Comparison of ENCODE assay signal across 32 cellular contexts in genomic region chr20:32140603-32141002, GRCh38.
"Had no signal": no experiment of that assay in that cellular context is flagged by ENCODE, and none has a peak within 500 bp of the region (broad histone marks: within the 10 kb centered on the region; RNA-seq: fewer than 3 reads in every experiment).

No MANE protein-coding gene starts in this region.

- H3K9me3 ChIP-seq: gastrocnemius medialis, uterus had no signal

- ATAC-seq: activated naive CD8-positive, alpha-beta T cell treated with anti-CD3 and anti-CD28 coated beads, Interleukin-2, amount 50 U/mL, for 24 hours; gastrocnemius medialis; left colon; naive thymus-derived CD4-positive, alpha-beta T cell; right cardiac atrium; stimulated activated memory B cell treated with anti-CD40 and anti-IgM and Interleukin-4, amounts not matched to agents 10 μg/mL and 1 μg/mL and 100 μg/mL, for 72 hours; stimulated activated naive CD8-positive, alpha-beta T cell treated with anti-CD3 and anti-CD28 coated beads, Interleukin-15, amount 100 ng/mL, for 72 hours; T-cell had no signal

- H3K4me3 Mint-ChIP-seq: activated naive CD8-positive, alpha-beta T cell treated with anti-CD3 and anti-CD28 coated beads, Interleukin-2, amount 50 U/mL, for 24 hours; activated T-helper 1 cell treated with anti-CD3 and anti-CD28 coated beads, Interleukin-12 subunit alpha, Interleukin-12 subunit beta, Interleukin-2, Interleukin-4 antibody, amounts not matched to agents 30 ng/mL and 10 ng/mL and 1 ng/mL, durations not matched to agents 14 hours and 24 hours and 36 hours; naive thymus-derived CD4-positive, alpha-beta T cell; stimulated activated memory B cell treated with anti-CD40 and anti-IgM and Interleukin-4, amounts not matched to agents 10 μg/mL and 1 μg/mL and 100 μg/mL, for 72 hours; stimulated activated naive CD8-positive, alpha-beta T cell treated with anti-CD3 and anti-CD28 coated beads, Interleukin-15, amount 100 ng/mL, for 72 hours; T-cell; T-helper 2 cell treated with Interferon-gamma antibody and Interleukin-4, amounts not matched to agents 5 μg/mL and 100 μg/mL, for 36 hours; type B pancreatic cell had no signal

- H2AFZ ChIP-seq: parathyroid adenoma had no signal

- H3K9me3 Mint-ChIP-seq: activated naive CD8-positive, alpha-beta T cell treated with anti-CD3 and anti-CD28 coated beads, Interleukin-2, amount 50 U/mL, for 24 hours; activated T-helper 1 cell treated with anti-CD3 and anti-CD28 coated beads, Interleukin-12 subunit alpha, Interleukin-12 subunit beta, Interleukin-2, Interleukin-4 antibody, amounts not matched to agents 30 ng/mL and 10 ng/mL and 1 ng/mL, durations not matched to agents 14 hours and 24 hours and 36 hours; stimulated activated memory B cell treated with anti-CD40 and anti-IgM and Interleukin-4, amounts not matched to agents 10 μg/mL and 1 μg/mL and 100 μg/mL, for 72 hours; stimulated activated naive CD8-positive, alpha-beta T cell treated with anti-CD3 and anti-CD28 coated beads, Interleukin-15, amount 100 ng/mL, for 72 hours; T-cell; T-helper 2 cell treated with Interferon-gamma antibody and Interleukin-4, amounts not matched to agents 5 μg/mL and 100 μg/mL, for 36 hours; type B pancreatic cell had no signal

- H3K27ac Mint-ChIP-seq: activated naive CD8-positive, alpha-beta T cell treated with anti-CD3 and anti-CD28 coated beads, Interleukin-2, amount 50 U/mL, for 24 hours; activated T-helper 1 cell treated with anti-CD3 and anti-CD28 coated beads, Interleukin-12 subunit alpha, Interleukin-12 subunit beta, Interleukin-2, Interleukin-4 antibody, amounts not matched to agents 30 ng/mL and 10 ng/mL and 1 ng/mL, durations not matched to agents 14 hours and 24 hours and 36 hours; stimulated activated memory B cell treated with anti-CD40 and anti-IgM and Interleukin-4, amounts not matched to agents 10 μg/mL and 1 μg/mL and 100 μg/mL, for 72 hours; T-cell; T-helper 2 cell treated with Interferon-gamma antibody and Interleukin-4, amounts not matched to agents 5 μg/mL and 100 μg/mL, for 36 hours; type B pancreatic cell had no signal

- H3K36me3 ChIP-seq: uterus had no signal

- H3K27me3 ChIP-seq: gastrocnemius medialis, uterus had no signal

- H3K27ac ChIP-seq: gastrocnemius medialis, parathyroid adenoma, uterus, VCaP had no signal

- FAIRE-seq: bronchial epithelial cell, colon, islet of Langerhans, small intestine had no signal

- H3K9ac ChIP-seq: parathyroid adenoma had no signal

- H3K4me1 Mint-ChIP-seq: activated naive CD8-positive, alpha-beta T cell treated with anti-CD3 and anti-CD28 coated beads, Interleukin-2, amount 50 U/mL, for 24 hours; stimulated activated naive CD8-positive, alpha-beta T cell treated with anti-CD3 and anti-CD28 coated beads, Interleukin-15, amount 100 ng/mL, for 72 hours had no signal

- H3K4me3 ChIP-seq: gastrocnemius medialis, uterus had no signal

- H3K27me3 Mint-ChIP-seq: activated naive CD8-positive, alpha-beta T cell treated with anti-CD3 and anti-CD28 coated beads, Interleukin-2, amount 50 U/mL, for 24 hours; naive thymus-derived CD4-positive, alpha-beta T cell; stimulated activated memory B cell treated with anti-CD40 and anti-IgM and Interleukin-4, amounts not matched to agents 10 μg/mL and 1 μg/mL and 100 μg/mL, for 72 hours; stimulated activated naive CD8-positive, alpha-beta T cell treated with anti-CD3 and anti-CD28 coated beads, Interleukin-15, amount 100 ng/mL, for 72 hours; T-cell; type B pancreatic cell had no signal

- DNase-seq: activated CD4-positive, alpha-beta T cell treated with anti-CD3 and anti-CD28 coated beads for 4 hours; activated CD4-positive, alpha-beta T cell treated with anti-CD3 and anti-CD28 coated beads, Interleukin-2, amount 50 U/mL, for 4 hours; activated gamma-delta T cell; activated naive CD4-positive, alpha-beta T cell treated with anti-CD3 and anti-CD28 coated beads, Interleukin-2, amount 50 U/mL, for 16 hours; activated naive CD8-positive, alpha-beta T cell treated with anti-CD3 and anti-CD28 coated beads, Interleukin-2, amount 50 U/mL, for 24 hours; amygdala; dermis blood vessel endothelial cell; effector CD8-positive, alpha-beta T cell; erythroblast; gastrocnemius medialis; glutamatergic neuron; left colon; mammary epithelial cell; midbrain; naive thymus-derived CD4-positive, alpha-beta T cell; right cardiac atrium; small intestine; stimulated activated CD4-positive, alpha-beta T cell treated with anti-CD3 and anti-CD28 coated beads, Interleukin-1b, Interleukin-23, amount 100 ng/mL, for 48 hours; stimulated activated CD4-positive, alpha-beta T cell treated with anti-CD3 and anti-CD28 coated beads, Interleukin-4, amount 100 ng/mL, for 4 hours; stimulated activated CD8-positive, alpha-beta memory T cell treated with anti-CD3 and anti-CD28 coated beads, Interleukin-4, amount 100 ng/mL, for 48 hours; stimulated activated naive CD8-positive, alpha-beta T cell treated with anti-CD3 and anti-CD28 coated beads, Interleukin-15, amount 100 ng/mL, for 72 hours; T-cell; uterus had no signal

- H3K4me1 ChIP-seq: gastrocnemius medialis, uterus had no signal
